ENCODE assay signal across 24 cellular contexts in the genomic region with DNA sequence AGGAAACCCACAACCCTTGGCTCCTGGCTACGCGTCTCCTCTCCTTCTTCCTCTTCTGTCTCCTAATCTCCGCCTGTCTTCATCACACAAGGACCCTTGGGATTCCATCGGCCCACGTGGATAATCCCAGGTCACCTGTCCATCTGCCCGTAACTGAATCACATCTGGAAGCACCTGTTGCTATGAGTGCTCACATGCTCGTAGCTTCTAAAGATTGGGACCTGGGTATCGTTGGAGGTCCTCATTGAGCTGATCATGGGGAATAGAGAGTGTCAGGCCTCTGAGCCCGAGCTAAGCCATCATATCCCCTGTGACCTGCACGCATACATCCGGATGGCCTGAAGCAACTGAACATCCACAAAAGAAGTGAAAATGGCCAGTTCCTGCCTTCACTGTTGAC.
A peak's percentile ranks its signal among the peaks of the same experiment; 100 is the strongest.
DNase-seq lines count a peak whose midpoint lies in the region; ATAC-seq, FAIRE-seq and TF ChIP-seq lines count a peak whose summit lies in the region.
"Had no signal": no experiment of that assay in that cellular context is flagged by ENCODE, and none has a peak within 500 bp of the region (broad histone marks: within the 10 kb centered on the region; RNA-seq: fewer than 3 reads in every experiment).

No MANE protein-coding gene starts in this region.

- no peak overlapping the region for H3K27ac Mint-ChIP-seq in MCF 10A (ENCODE audit: low read depth, unreplicated experiment)
- H3K27ac Mint-ChIP-seq: B cell; CD4-positive, CD25-positive, alpha-beta regulatory T cell; IgD-negative memory B cell had no signal

- H3K4me1 Mint-ChIP-seq in MCF 10A (ENCODE audit: insufficient read depth, unreplicated experiment), result no peaks in the 10 kb centered on the region
- H3K4me1 Mint-ChIP-seq: B cell had no signal

- no peaks in the 10 kb centered on the region for H3K9me3 ChIP-seq in BLaER1
- no peaks in the 10 kb centered on the region for H3K9me3 ChIP-seq in H1 (ENCODE audit: insufficient read depth in 2 of 2, low read depth in 1 of 2, low read length in 1 of 2)
- H3K9me3 ChIP-seq in iPS-18c (ENCODE audit: control insufficient read depth, insufficient read depth, low read length), result peaks cover 13% of the 10 kb centered on the region
- no peaks in the 10 kb centered on the region for H3K9me3 ChIP-seq in vagina

- no peak overlapping the region for H4K91ac ChIP-seq in H1 (replicated peaks; ENCODE audit: insufficient read length, low read length)

- peak overlapping the region; percentile 41; the same call in 1 of the 2 replicates for H3K18ac ChIP-seq in H1 (ENCODE audit: extremely low read depth, low read length)

- no TSS peak for BruUV-seq in MCF 10A (replicated peaks; lab: Mats Ljungman, UMichigan)

- 0 out of 2 replicates have a peak overlapping the region, but pooled peaks have one; percentile 10 for H2BK12ac ChIP-seq in H1 (ENCODE audit: low read depth, low read length)

- H3K79me2 ChIP-seq in H1 (ENCODE audit: control insufficient read depth in 1 of 2, insufficient read depth in 2 of 2, low read length in 2 of 2), result no peaks in the 10 kb centered on the region

- peak overlapping the region; percentile 78; the same call in 1 of the 2 replicates for H2AFZ ChIP-seq in H1 (ENCODE audit: low read length)
- H2AFZ ChIP-seq: GM23248 had no signal

- no peak overlapping the region for H2BK15ac ChIP-seq in H1 (ENCODE audit: low read length)

- DNase-seq in H1 (ENCODE audit: low read depth in 1 of 2, low spot score in 2 of 2) (no peak), vagina (ENCODE audit: extremely low spot score in 2 of 2) (peak; percentile 64 to 65), MCF 10A (ENCODE audit: unreplicated experiment) (no peak)
- DNase-seq: 8988T; C1 segment of cervical spinal cord; CD4-positive, CD25-positive, alpha-beta regulatory T cell; CD8-positive, alpha-beta memory T cell; COR-L47; DMS 273 treated with DMSO at 0.1 percent for 48 hours; DMS53; DND-41; EL; GM23248; H7 had no signal

- H3K27me3 ChIP-seq in BLaER1 (no peaks in the 10 kb centered on the region), H1 (replicated peaks in 1 of 4; ENCODE audit: control insufficient read depth in 3 of 4, extremely low read depth in 1 of 4, insufficient read depth in 3 of 4, low read length in 3 of 4) (peaks cover 0 to 4% (median 0%) of the 10 kb centered on the region in 4 experiments; a peak in 2 of 7 replicates), vagina (no peaks in the 10 kb centered on the region)

- H3K4me3 ChIP-seq in BLaER1 (no peak overlapping the region), H1 (ENCODE audit: extremely low read depth in 1 of 4, insufficient read depth in 2 of 4, low read depth in 3 of 4, low read length in 4 of 4) (no peak overlapping the region), iPS-18c (ENCODE audit: insufficient read depth, low read depth, low read length) (peak overlapping the region; percentile 20; the same call in 1 of the 2 replicates), vagina (no peak overlapping the region)
- H3K4me3 ChIP-seq: GM12878, GM23248 had no signal

- no peaks in the 10 kb centered on the region; the same call in 1 of the 2 replicates for H3K23me2 ChIP-seq in H1 (ENCODE audit: low read depth, low read length)

- no peak overlapping the region for H4K5ac ChIP-seq in H1 (ENCODE audit: insufficient read length, low read depth, low read length)

- POLR2A ChIA-PET in H1 (lab: Charles Lee; ENCODE audit: partially characterized antibody) (no interaction called here), MCF 10A (lab: Yijun Ruan, JAX) (no interaction called here)

- H3K4me2 ChIP-seq in BLaER1 (peak overlapping the region; percentile 22; the same call in 1 of the 2 replicates), H1 (ENCODE audit: insufficient read depth in 1 of 2, low read depth in 2 of 2, low read length in 2 of 2) (no peak overlapping the region)

- H3K36me3 Mint-ChIP-seq in MCF 10A (ENCODE audit: insufficient read depth, unreplicated experiment), result no peaks in the 10 kb centered on the region
- H3K36me3 Mint-ChIP-seq: CD4-positive, CD25-positive, alpha-beta regulatory T cell; CD8-positive, alpha-beta memory T cell had no signal

- no peak overlapping the region for H3K23ac ChIP-seq in H1 (ENCODE audit: insufficient read length)

- no peak for ATAC-seq in GM18870 (IDR thresholded peaks at IDR 0.05; ENCODE audit: unreplicated experiment)
- ATAC-seq in HG02798 (IDR thresholded peaks at IDR 0.05; ENCODE audit: poor library complexity, unreplicated experiment), result no peak
- ATAC-seq: GM12878, HCT116, HepG2 had no signal

- TF ChIP-seq CTCF in H1 (IDR thresholded peaks at IDR 0.05; ENCODE audit: control extremely low read depth in 1 of 3, insufficient read depth in 1 of 3, low read depth in 1 of 3, low read length in 3 of 3), result no peak
- TF ChIP-seq CTCF in vagina (IDR thresholded peaks at IDR 0.05), result no peak
- TF ChIP-seq CTCF in MCF 10A (IDR thresholded peaks at IDR 0.05; ENCODE audit: unreplicated experiment), result no peak

- no peak overlapping the region for H3K4ac ChIP-seq in H1 (replicated peaks; ENCODE audit: insufficient read length, low read depth, low read length)

- H2AK5ac ChIP-seq in H1 (ENCODE audit: low read depth, low read length), result no peak overlapping the region

- no peak overlapping the region for H3K14ac ChIP-seq in H1 (ENCODE audit: insufficient read length)

- no peaks in the 10 kb centered on the region for H3K36me3 ChIP-seq in BLaER1
- no peaks in the 10 kb centered on the region for H3K36me3 ChIP-seq in H1 (ENCODE audit: control insufficient read depth in 2 of 4, insufficient read depth in 4 of 4, low read length in 3 of 4)
- no peaks in the 10 kb centered on the region for H3K36me3 ChIP-seq in vagina

- H3K9ac ChIP-seq in BLaER1 (no peak overlapping the region), H1 (replicated peaks in 1 of 4; ENCODE audit: extremely low read depth in 1 of 4, low read depth in 3 of 4, low read length in 3 of 4) (no peak overlapping the region)
- H3K9ac ChIP-seq: GM23248 had no signal

- peaks cover 31% of the 10 kb centered on the region for H3K9me3 Mint-ChIP-seq in MCF 10A (ENCODE audit: unreplicated experiment)

- no peak overlapping the region for H3K4me3 Mint-ChIP-seq in MCF 10A (ENCODE audit: unreplicated experiment)
- H3K4me3 Mint-ChIP-seq: B cell; CD8-positive, alpha-beta memory T cell had no signal

- FAIRE-seq in H1 (lab: Jason Lieb, UNC), result no peak
- FAIRE-seq: GM12878, GM19239, HepG2 had no signal

- H3K27ac ChIP-seq in BLaER1 (no peak overlapping the region), H1 (ENCODE audit: low read depth, low read length) (no peak overlapping the region), vagina (no peak overlapping the region)
- H3K27ac ChIP-seq: GM23248 had no signal

- no peak for TF ChIP-seq POLR2A in H1 (IDR thresholded peaks at IDR 0.05; ENCODE audit: control extremely low read depth in 1 of 2, low read depth in 2 of 2, low read length in 2 of 2)
- no peak for TF ChIP-seq POLR2A in vagina (IDR thresholded peaks at IDR 0.05)

- no peak for TF ChIP-seq EP300 in H1 (IDR thresholded peaks at IDR 0.05; ENCODE audit: borderline replicate concordance in 1 of 2, low read depth in 2 of 2, low read length in 2 of 2)

- H3K56ac ChIP-seq in H1 (replicated peaks; ENCODE audit: insufficient read length, low read depth, low read length), result no peak overlapping the region

- H3K79me1 ChIP-seq in H1 (ENCODE audit: low read depth, low read length), result no peaks in the 10 kb centered on the region

- 88% methylated on average over 11 of the region's 11 CpGs; no CpG with 5 or more reads in 1 of the 2 experiments for WGBS in H1 (ENCODE audit: extremely low coverage in 1 of 2, insufficient coverage in 1 of 2, insufficient read length in 1 of 2, insufficient replicate concordance in 2 of 2, low coverage in 1 of 2, low lambda C conversion rate in 2 of 2, missing lambda C conversion rate in 1 of 2), 2 experiments

- no peak overlapping the region for H2BK120ac ChIP-seq in H1 (replicated peaks; ENCODE audit: low read depth, low read length)

- CTCF ChIA-PET in H1 (lab: Charles Lee; ENCODE audit: partially characterized antibody), result no interaction called here
- CTCF ChIA-PET in MCF 10A (lab: Yijun Ruan, JAX), result no interaction called here

- TF ChIP-seq RAD21 in H1 (IDR thresholded peaks at IDR 0.05 in 1 of 2, conservative IDR thresholded peaks at IDR 0.05 in 1 of 2; ENCODE audit: low read depth in 2 of 2, low read length in 2 of 2), result no peak

- peaks cover 15% of the 10 kb centered on the region for H3K27me3 Mint-ChIP-seq in MCF 10A (ENCODE audit: insufficient read depth, unreplicated experiment)

- intact Hi-C loops in vagina (cut with DNase I), result no loop called here
- intact Hi-C loops in MCF 10A (cut with micrococcal nuclease), result no loop called here

- H3K4me1 ChIP-seq in BLaER1 (peaks cover 7% of the 10 kb centered on the region; the same call in 1 of the 2 replicates), H1 (replicated peaks in 1 of 4; ENCODE audit: control insufficient read depth in 3 of 4, insufficient read depth in 4 of 4, low read length in 3 of 4) (peaks cover 0 to 13% (median 5%) of the 10 kb centered on the region in 4 experiments; a peak in 4 of 7 replicates), vagina (no peaks in the 10 kb centered on the region)

- no peak overlapping the region for H2BK20ac ChIP-seq in H1 (ENCODE audit: low read length)

- no peak overlapping the region for H2BK5ac ChIP-seq in H1 (ENCODE audit: low read depth, low read length)

- no peak overlapping the region for H4K8ac ChIP-seq in H1 (ENCODE audit: extremely low read depth, insufficient read depth, low read length)

- H4K20me1 ChIP-seq in BLaER1 (no peaks in the 10 kb centered on the region), H1 (replicated peaks in 1 of 2; ENCODE audit: control insufficient read depth in 1 of 2, insufficient read depth in 2 of 2, low read length in 2 of 2) (no peaks in the 10 kb centered on the region)

TF ChIP-seq in H1, 55 proteins besides CTCF, POLR2A, EP300 and RAD21 (continues in another document):
- no peak for TF ChIP-seq CBX5 (IDR thresholded peaks at IDR 0.05; ENCODE audit: low read depth, low read length)
- TF ChIP-seq CHD2 (IDR thresholded peaks at IDR 0.05; ENCODE audit: low read length), result no peak
- no peak for TF ChIP-seq RNF2 (IDR thresholded peaks at IDR 0.05; ENCODE audit: borderline replicate concordance, low read depth, low read length, missing control alignments, poor library complexity, severe bottlenecking)
- no peak for TF ChIP-seq SUZ12 (IDR thresholded peaks at IDR 0.05; ENCODE audit: low read length)
- TF ChIP-seq, protein P1, sequence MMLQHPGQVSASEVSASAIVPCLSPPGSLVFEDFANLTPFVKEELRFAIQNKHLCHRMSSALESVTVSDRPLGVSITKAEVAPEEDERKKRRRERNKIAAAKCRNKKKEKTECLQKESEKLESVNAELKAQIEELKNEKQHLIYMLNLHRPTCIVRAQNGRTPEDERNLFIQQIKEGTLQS (IDR thresholded peaks at IDR 0.05; ENCODE audit: insufficient read depth, low read depth, low read length), result no peak

Comparison
In these comparisons a context has a peak if more than half of its experiments do, and no peak if none do; other contexts are left out.
1. DNase-seq: peak in vagina (2 of 2); none in H1 (0 of 2) and MCF 10A (single experiment).